ENCODE assay signal across 31 cellular contexts in the genomic region with DNA sequence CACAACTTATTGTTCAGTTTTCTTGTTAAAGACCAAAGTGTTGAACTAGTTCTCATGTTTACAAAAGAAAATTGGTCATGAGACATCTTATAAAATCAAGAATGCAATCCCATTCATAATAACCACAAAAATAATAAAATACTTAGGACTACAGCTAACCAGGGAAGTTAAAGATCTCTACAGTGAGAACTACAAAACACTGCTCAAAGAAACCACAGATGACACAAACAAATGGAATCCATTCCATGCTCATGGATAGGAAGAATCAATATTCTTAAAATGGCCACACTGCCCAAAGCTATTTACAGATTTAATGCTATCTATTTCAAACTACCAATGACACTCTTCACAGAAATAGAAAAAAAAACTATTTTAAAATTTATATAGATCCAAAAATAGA.
"Had no signal": no experiment of that assay in that cellular context is flagged by ENCODE, and none has a peak within 500 bp of the region (broad histone marks: within the 10 kb centered on the region; RNA-seq: fewer than 3 reads in every experiment).

No MANE protein-coding gene starts in this region.

- FAIRE-seq: K562 had no signal

- H3K27ac Mint-ChIP-seq: activated B cell treated with CpG ODN at 0.5 μM for 24 hours; activated CD4-positive, alpha-beta memory T cell treated with anti-CD3 and anti-CD28 coated beads for 36 hours; activated naive CD4-positive, alpha-beta T cell treated with anti-CD3 and anti-CD28 coated beads for 36 hours; activated naive CD4-positive, alpha-beta T cell treated with anti-CD3 and anti-CD28 coated beads, Interleukin-2, amount 50 U/mL, for 72 hours; activated T-helper 1 cell treated with anti-CD3 and anti-CD28 coated beads, Interleukin-12 subunit alpha, Interleukin-12 subunit beta, Interleukin-2, Interleukin-4 antibody, amounts not matched to agents 30 ng/mL and 10 ng/mL and 1 ng/mL, durations not matched to agents 14 hours and 24 hours and 36 hours; T-cell; T-helper 17 cell had no signal

- H3K27me3 Mint-ChIP-seq: activated B cell treated with CpG ODN at 0.5 μM for 24 hours; activated CD4-positive, alpha-beta memory T cell treated with anti-CD3 and anti-CD28 coated beads for 36 hours; T-cell; T-helper 17 cell had no signal

- H3K4me2 ChIP-seq: SK-N-SH had no signal

- H3K9me3 ChIP-seq: adrenal gland, Peyer's patch, SJSA1, SK-N-SH had no signal

- H3K9ac ChIP-seq: SK-N-SH had no signal

- H3K4me3 Mint-ChIP-seq: activated B cell treated with CpG ODN at 0.5 μM for 24 hours; activated CD4-positive, alpha-beta memory T cell treated with anti-CD3 and anti-CD28 coated beads for 36 hours; activated naive CD4-positive, alpha-beta T cell treated with anti-CD3 and anti-CD28 coated beads for 36 hours; activated T-cell treated with anti-CD3 and anti-CD28 coated beads, Interleukin-2, amount 50 U/mL, for 4 hours; activated T-helper 1 cell treated with anti-CD3 and anti-CD28 coated beads, Interleukin-12 subunit alpha, Interleukin-12 subunit beta, Interleukin-2, Interleukin-4 antibody, amounts not matched to agents 30 ng/mL and 10 ng/mL and 1 ng/mL, durations not matched to agents 14 hours and 24 hours and 36 hours; T-cell; T-helper 17 cell had no signal

- H3K27me3 ChIP-seq: adrenal gland, brain microvascular endothelial cell, Peyer's patch, SJSA1 had no signal

- DNase-seq: activated B cell treated with CpG ODN at 0.5 μM for 24 hours; activated CD4-positive, alpha-beta memory T cell treated with anti-CD3 and anti-CD28 coated beads for 36 hours; activated CD4-positive, alpha-beta T cell treated with anti-CD3 and anti-CD28 coated beads for 4 hours; activated CD4-positive, alpha-beta T cell treated with anti-CD3 and anti-CD28 coated beads, Interleukin-2, amount 50 U/mL, for 1 hour; activated CD4-positive, CD25-positive, alpha-beta regulatory T cell treated with anti-CD3 and anti-CD28 coated beads, Interleukin-2, amount 50 U/mL, for 72 hours; activated CD8-positive, alpha-beta memory T cell treated with anti-CD3 and anti-CD28 coated beads, Interleukin-2, amount 50 U/mL, for 4 hours; activated gamma-delta T cell treated with Interleukin-2 at 50 U/mL for 16 hours; activated naive CD4-positive, alpha-beta T cell treated with anti-CD3 and anti-CD28 coated beads for 36 hours; activated T-cell treated with anti-CD3 and anti-CD28 coated beads for 4 hours; activated T-cell treated with anti-CD3 and anti-CD28 coated beads, Interleukin-2, amount 50 U/mL, for 4 hours; adrenal gland; brain microvascular endothelial cell; central memory CD4-positive, alpha-beta T cell; MM.1S; NCI-H1092 treated with DMSO at 0.1 percent for 48 hours; NCI-H1417 treated with DMSO at 0.1 percent for 48 hours; NCI-H187 treated with DMSO at 0.1 percent for 48 hours; NCI-H2081 treated with DMSO at 0.1 percent for 48 hours; NCI-H345; NCI-H524 treated with DMSO at 0.1 percent for 48 hours; Peyer's patch; RPMI8226; SHP77 treated with DMSO at 0.1 percent for 48 hours; SK-N-SH; T-cell; T-helper 17 cell had no signal

- H3K4me1 ChIP-seq: adrenal gland, Peyer's patch, SJSA1 had no signal

- H3K36me3 ChIP-seq: adrenal gland, brain microvascular endothelial cell, Peyer's patch, SJSA1 had no signal

- H3K4me3 ChIP-seq: adrenal gland, K562, Peyer's patch, SJSA1 had no signal

- H3K4me1 Mint-ChIP-seq: activated B cell treated with CpG ODN at 0.5 μM for 24 hours, T-cell, T-helper 17 cell had no signal

- H3K27ac ChIP-seq: adrenal gland, brain microvascular endothelial cell, Peyer's patch, SJSA1, VCaP had no signal

- H3K36me3 Mint-ChIP-seq: activated CD4-positive, alpha-beta memory T cell treated with anti-CD3 and anti-CD28 coated beads for 36 hours; activated naive CD4-positive, alpha-beta T cell treated with anti-CD3 and anti-CD28 coated beads, Interleukin-2, amount 50 U/mL, for 72 hours; T-cell had no signal
